Comparison of ENCODE assay signal across 8 cellular contexts in genomic region chr11:44689265-44689664, GRCh38.
"Had no signal": no experiment of that assay in that cellular context is flagged by ENCODE, and none has a peak within 500 bp of the region (broad histone marks: within the 10 kb centered on the region; RNA-seq: fewer than 3 reads in every experiment).

No MANE protein-coding gene starts in this region.

- DNase-seq: GDM1, GF-D8 had no signal

- H3K4me3 ChIP-seq: GM12878 had no signal

- ATAC-seq: GM12878 had no signal

- FAIRE-seq: G401.6, GM12878, GM12891, GM12892, GM18507, GM19239 had no signal
